Comparison of ENCODE assay signal across 20 cellular contexts in the genomic region with DNA sequence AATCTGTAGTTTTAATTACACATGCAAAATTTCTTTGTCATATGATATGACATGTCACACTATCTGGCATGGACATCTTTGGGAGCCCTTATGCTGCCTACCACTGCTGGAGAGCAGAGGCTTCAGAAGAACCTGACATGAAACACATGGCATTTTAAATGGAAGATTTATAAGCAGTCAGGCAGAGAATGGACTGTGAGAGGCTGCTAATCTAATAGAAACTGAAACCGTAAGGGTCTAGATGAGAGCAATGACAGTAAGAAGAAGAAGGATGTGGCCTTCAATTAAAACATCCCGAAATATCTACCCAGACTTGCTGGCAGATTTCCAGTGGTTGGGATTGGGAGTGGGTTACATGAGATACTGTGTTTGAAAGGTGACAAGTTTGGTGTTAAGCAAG.
DNase-seq lines count a peak whose midpoint lies in the region; ATAC-seq and TF ChIP-seq lines count a peak whose summit lies in the region.
"Had no signal": no experiment of that assay in that cellular context is flagged by ENCODE, and none has a peak within 500 bp of the region (broad histone marks: within the 10 kb centered on the region; RNA-seq: fewer than 3 reads in every experiment).

No MANE protein-coding gene starts in this region.

- TF ChIP-seq CTCF in SK-N-SH (IDR thresholded peaks at IDR 0.05) (no peak), breast epithelium (IDR thresholded peaks at IDR 0.05) (no peak)

- no peak overlapping the region for H2AFZ ChIP-seq in SK-N-SH (ENCODE audit: low read depth)

- H3K9me2 ChIP-seq in SK-N-SH = no peaks in the 10 kb centered on the region

- no peak overlapping the region for H3K4me3 ChIP-seq in SK-N-SH (ENCODE audit: low read depth in 2 of 2, low read length in 1 of 2)
- no peak overlapping the region for H3K4me3 ChIP-seq in breast epithelium
- H3K4me3 ChIP-seq: K562, SJSA1 had no signal

- POLR2A ChIA-PET in SK-N-SH (lab: Yijun Ruan, JAX) = no interaction called here

- H3K27ac ChIP-seq in SK-N-SH (ENCODE audit: low read depth in 2 of 2, low read length in 1 of 2) = no peak overlapping the region
- no peak overlapping the region for H3K27ac ChIP-seq in breast epithelium
- H3K27ac ChIP-seq: C4-2B, HL-60, RWPE1, SJSA1 had no signal

- no peak overlapping the region for H3K9ac ChIP-seq in SK-N-SH

- TF ChIP-seq EP300 in SK-N-SH (IDR thresholded peaks at IDR 0.05; ENCODE audit: borderline replicate concordance in 1 of 2, low read depth in 1 of 2, low read length in 1 of 2) = no peak

- H3K27me3 ChIP-seq in SK-N-SH (ENCODE audit: insufficient read depth) (no peaks in the 10 kb centered on the region), breast epithelium (no peaks in the 10 kb centered on the region)
- H3K27me3 ChIP-seq: SJSA1 had no signal

- intact Hi-C loops in breast epithelium (cut with DNase I; ENCODE audit: low total_unique reads) = no loop called here
- intact Hi-C loops in Right ventricle myocardium inferior (cut with DNase I) = no loop called here

- CTCF ChIA-PET in SK-N-SH (lab: Yijun Ruan, JAX) = interaction anchor here (0.6 kb wide), 1 partner anchor 69 kb away, joined by 3 read pairs; no protein-coding TSS in a partner anchor

- TF ChIP-seq POLR2A in breast epithelium (IDR thresholded peaks at IDR 0.05) = no peak

- H3F3A ChIP-seq in SK-N-SH (replicated peaks; ENCODE audit: insufficient read depth) = no peaks in the 10 kb centered on the region

- 69% methylated on average over 2 of the region's 2 CpGs for WGBS in SK-N-SH (ENCODE audit: low lambda C conversion rate)

- TF ChIP-seq RAD21 in SK-N-SH (IDR thresholded peaks at IDR 0.05; ENCODE audit: low read length) = no peak

- no peak for DNase-seq in SK-N-SH
- DNase-seq in SK-N-DZ (ENCODE audit: low spot score) = peak; percentile 98
- no peak for DNase-seq in breast epithelium (ENCODE audit: low spot score in 2 of 2)
- no peak for DNase-seq in dermis blood vessel endothelial cell
- DNase-seq in Right ventricle myocardium inferior (ENCODE audit: missing footprints) = no peak
- DNase-seq: Caco-2, H7, NCI-H1436 treated with DMSO at 0.1 percent for 48 hours, NCI-H2081, NCI-H510A treated with DMSO at 0.1 percent for 48 hours, T-cell, T1000 had no signal

- no peaks in the 10 kb centered on the region for H3K36me3 ChIP-seq in SK-N-SH (replicated peaks in 1 of 2; ENCODE audit: control insufficient read depth in 1 of 2, insufficient read depth in 2 of 2, low read length in 1 of 2)
- no peaks in the 10 kb centered on the region for H3K36me3 ChIP-seq in breast epithelium
- H3K36me3 ChIP-seq: SJSA1 had no signal

- H3K4me2 ChIP-seq in SK-N-SH = no peak overlapping the region

- H3K9me3 ChIP-seq in SK-N-SH = no peaks in the 10 kb centered on the region
- no peaks in the 10 kb centered on the region for H3K9me3 ChIP-seq in breast epithelium
- H3K9me3 ChIP-seq: Caco-2, SJSA1 had no signal

- H4K20me1 ChIP-seq in SK-N-SH (ENCODE audit: insufficient read depth) = no peaks in the 10 kb centered on the region

- H3K4me1 ChIP-seq in SK-N-SH (ENCODE audit: control insufficient read depth in 1 of 2, insufficient read depth in 2 of 2, low read depth in 1 of 2, low read length in 1 of 2) (no peaks in the 10 kb centered on the region), breast epithelium (no peaks in the 10 kb centered on the region)
- H3K4me1 ChIP-seq: Caco-2 had no signal

- ATAC-seq in SK-N-SH treated with all-trans-retinoic acid at 6 μM for 48 hours (no peak), HG02798 (IDR thresholded peaks at IDR 0.05; ENCODE audit: poor library complexity, unreplicated experiment) (peak; percentile 29), HG03095 (IDR thresholded peaks at IDR 0.05; ENCODE audit: unreplicated experiment) (no peak), Right ventricle myocardium inferior (no peak)
- ATAC-seq: K562, T-cell had no signal

- H3K79me2 ChIP-seq in SK-N-SH (ENCODE audit: insufficient read depth) = no peaks in the 10 kb centered on the region

TF ChIP-seq in SK-N-SH treated with all-trans-retinoic acid at 6 μM for 48 hours, 23 proteins besides CTCF, POLR2A, EP300 and RAD21:
- TF ChIP-seq, protein P1, sequence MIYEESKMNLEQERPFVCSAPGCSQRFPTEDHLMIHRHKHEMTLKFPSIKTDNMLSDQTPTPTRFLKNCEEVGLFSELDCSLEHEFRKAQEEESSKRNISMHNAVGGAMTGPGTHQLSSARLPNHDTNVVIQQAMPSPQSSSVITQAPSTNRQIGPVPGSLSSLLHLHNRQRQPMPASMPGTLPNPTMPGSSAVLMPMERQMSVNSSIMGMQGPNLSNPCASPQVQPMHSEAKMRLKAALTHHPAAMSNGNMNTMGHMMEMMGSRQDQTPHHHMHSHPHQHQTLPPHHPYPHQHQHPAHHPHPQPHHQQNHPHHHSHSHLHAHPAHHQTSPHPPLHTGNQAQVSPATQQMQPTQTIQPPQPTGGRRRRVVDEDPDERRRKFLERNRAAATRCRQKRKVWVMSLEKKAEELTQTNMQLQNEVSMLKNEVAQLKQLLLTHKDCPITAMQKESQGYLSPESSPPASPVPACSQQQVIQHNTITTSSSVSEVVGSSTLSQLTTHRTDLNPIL (CRISPR knock-in tag; IDR thresholded peaks at IDR 0.05; ENCODE audit: low read depth) = no peak
- TF ChIP-seq SNAI2 (CRISPR knock-in tag; IDR thresholded peaks at IDR 0.05) (no peak), ISL1 (CRISPR knock-in tag; IDR thresholded peaks at IDR 0.05) (peak; percentile 68), TOX (CRISPR knock-in tag; IDR thresholded peaks at IDR 0.05; ENCODE audit: borderline replicate concordance) (no peak), RARB (CRISPR knock-in tag; IDR thresholded peaks at IDR 0.05) (no peak), TCF4 (CRISPR knock-in tag; IDR thresholded peaks at IDR 0.05; ENCODE audit: borderline replicate concordance) (0 out of 2 replicates have a peak, but pooled peaks have one; percentile 14)
- TF ChIP-seq, protein P2, sequence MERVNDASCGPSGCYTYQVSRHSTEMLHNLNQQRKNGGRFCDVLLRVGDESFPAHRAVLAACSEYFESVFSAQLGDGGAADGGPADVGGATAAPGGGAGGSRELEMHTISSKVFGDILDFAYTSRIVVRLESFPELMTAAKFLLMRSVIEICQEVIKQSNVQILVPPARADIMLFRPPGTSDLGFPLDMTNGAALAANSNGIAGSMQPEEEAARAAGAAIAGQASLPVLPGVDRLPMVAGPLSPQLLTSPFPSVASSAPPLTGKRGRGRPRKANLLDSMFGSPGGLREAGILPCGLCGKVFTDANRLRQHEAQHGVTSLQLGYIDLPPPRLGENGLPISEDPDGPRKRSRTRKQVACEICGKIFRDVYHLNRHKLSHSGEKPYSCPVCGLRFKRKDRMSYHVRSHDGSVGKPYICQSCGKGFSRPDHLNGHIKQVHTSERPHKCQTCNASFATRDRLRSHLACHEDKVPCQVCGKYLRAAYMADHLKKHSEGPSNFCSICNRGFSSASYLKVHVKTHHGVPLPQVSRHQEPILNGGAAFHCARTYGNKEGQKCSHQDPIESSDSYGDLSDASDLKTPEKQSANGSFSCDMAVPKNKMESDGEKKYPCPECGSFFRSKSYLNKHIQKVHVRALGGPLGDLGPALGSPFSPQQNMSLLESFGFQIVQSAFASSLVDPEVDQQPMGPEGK (CRISPR knock-in tag; IDR thresholded peaks at IDR 0.05; ENCODE audit: borderline replicate concordance) = no peak

TF ChIP-seq in SK-N-SH, 30 proteins besides CTCF, POLR2A, EP300 and RAD21:
- TF ChIP-seq, protein P3, sequence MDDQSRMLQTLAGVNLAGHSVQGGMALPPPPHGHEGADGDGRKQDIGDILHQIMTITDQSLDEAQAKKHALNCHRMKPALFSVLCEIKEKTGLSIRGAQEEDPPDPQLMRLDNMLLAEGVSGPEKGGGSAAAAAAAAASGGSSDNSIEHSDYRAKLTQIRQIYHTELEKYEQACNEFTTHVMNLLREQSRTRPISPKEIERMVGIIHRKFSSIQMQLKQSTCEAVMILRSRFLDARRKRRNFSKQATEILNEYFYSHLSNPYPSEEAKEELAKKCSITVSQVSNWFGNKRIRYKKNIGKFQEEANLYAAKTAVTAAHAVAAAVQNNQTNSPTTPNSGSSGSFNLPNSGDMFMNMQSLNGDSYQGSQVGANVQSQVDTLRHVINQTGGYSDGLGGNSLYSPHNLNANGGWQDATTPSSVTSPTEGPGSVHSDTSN (IDR thresholded peaks at IDR 0.05) = no peak
- TF ChIP-seq ELF1 (IDR thresholded peaks at IDR 0.05) (no peak), RXRA (IDR thresholded peaks at IDR 0.05; ENCODE audit: borderline replicate concordance, low read depth) (no peak), RCOR1 (IDR thresholded peaks at IDR 0.05; ENCODE audit: low read length) (no peak), GATA2 (CRISPR knock-in tag; IDR thresholded peaks at IDR 0.05) (no peak), MEF2A (IDR thresholded peaks at IDR 0.05; ENCODE audit: borderline replicate concordance, low read depth) (no peak), NFIC (IDR thresholded peaks at IDR 0.05; ENCODE audit: borderline replicate concordance) (no peak), NRF1 (IDR thresholded peaks at IDR 0.05; ENCODE audit: low read depth, low read length) (no peak)
- TF ChIP-seq, protein P4, sequence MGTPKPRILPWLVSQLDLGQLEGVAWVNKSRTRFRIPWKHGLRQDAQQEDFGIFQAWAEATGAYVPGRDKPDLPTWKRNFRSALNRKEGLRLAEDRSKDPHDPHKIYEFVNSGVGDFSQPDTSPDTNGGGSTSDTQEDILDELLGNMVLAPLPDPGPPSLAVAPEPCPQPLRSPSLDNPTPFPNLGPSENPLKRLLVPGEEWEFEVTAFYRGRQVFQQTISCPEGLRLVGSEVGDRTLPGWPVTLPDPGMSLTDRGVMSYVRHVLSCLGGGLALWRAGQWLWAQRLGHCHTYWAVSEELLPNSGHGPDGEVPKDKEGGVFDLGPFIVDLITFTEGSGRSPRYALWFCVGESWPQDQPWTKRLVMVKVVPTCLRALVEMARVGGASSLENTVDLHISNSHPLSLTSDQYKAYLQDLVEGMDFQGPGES (IDR thresholded peaks at IDR 0.05; ENCODE audit: low read depth, low read length) = no peak
- TF ChIP-seq, protein P5, sequence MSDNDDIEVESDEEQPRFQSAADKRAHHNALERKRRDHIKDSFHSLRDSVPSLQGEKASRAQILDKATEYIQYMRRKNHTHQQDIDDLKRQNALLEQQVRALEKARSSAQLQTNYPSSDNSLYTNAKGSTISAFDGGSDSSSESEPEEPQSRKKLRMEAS (IDR thresholded peaks at IDR 0.05; ENCODE audit: low read depth) = no peak
